ENCODE assay signal across 19 cellular contexts in genomic region chr15:81751321-81751720, GRCh38.
"Had no signal": no experiment of that assay in that cellular context is flagged by ENCODE, and none has a peak within 500 bp of the region (broad histone marks: within the 10 kb centered on the region; RNA-seq: fewer than 3 reads in every experiment).

No MANE protein-coding gene starts in this region.

- ATAC-seq: foreskin keratinocyte; left colon; left ventricle myocardium superior; naive thymus-derived CD4-positive, alpha-beta T cell; right lobe of liver; stimulated activated memory B cell treated with anti-CD40 and anti-IgM and Interleukin-4, amounts not matched to agents 10 μg/mL and 1 μg/mL and 100 μg/mL, for 72 hours had no signal

- H3K27ac Mint-ChIP-seq: nephron progenitor cell; stimulated activated memory B cell treated with anti-CD40 and anti-IgM and Interleukin-4, amounts not matched to agents 10 μg/mL and 1 μg/mL and 100 μg/mL, for 72 hours; stimulated activated naive CD8-positive, alpha-beta T cell treated with anti-CD3 and anti-CD28 coated beads, Interleukin-15, Interleukin-2, amounts not matched to agents 100 ng/mL and 50 ng/mL, for 24 hours had no signal

- H3K4me1 Mint-ChIP-seq: naive thymus-derived CD4-positive, alpha-beta T cell; stimulated activated memory B cell treated with anti-CD40 and anti-IgM and Interleukin-4, amounts not matched to agents 10 μg/mL and 1 μg/mL and 100 μg/mL, for 72 hours had no signal

- H3K36me3 Mint-ChIP-seq: naive thymus-derived CD4-positive, alpha-beta T cell; stimulated activated memory B cell treated with anti-CD40 and anti-IgM and Interleukin-4, amounts not matched to agents 10 μg/mL and 1 μg/mL and 100 μg/mL, for 72 hours had no signal

- H3K4me3 Mint-ChIP-seq: naive thymus-derived CD4-positive, alpha-beta T cell; nephron progenitor cell; stimulated activated memory B cell treated with anti-CD40 and anti-IgM and Interleukin-4, amounts not matched to agents 10 μg/mL and 1 μg/mL and 100 μg/mL, for 72 hours; stimulated activated naive CD8-positive, alpha-beta T cell treated with anti-CD3 and anti-CD28 coated beads, Interleukin-15, Interleukin-2, amounts not matched to agents 100 ng/mL and 50 ng/mL, for 24 hours had no signal

- H3K9me3 Mint-ChIP-seq: naive thymus-derived CD4-positive, alpha-beta T cell; nephron progenitor cell; stimulated activated memory B cell treated with anti-CD40 and anti-IgM and Interleukin-4, amounts not matched to agents 10 μg/mL and 1 μg/mL and 100 μg/mL, for 72 hours; stimulated activated naive CD8-positive, alpha-beta T cell treated with anti-CD3 and anti-CD28 coated beads, Interleukin-15, Interleukin-2, amounts not matched to agents 100 ng/mL and 50 ng/mL, for 24 hours had no signal

- DNase-seq: dermis blood vessel endothelial cell; esophagus squamous epithelium; foreskin keratinocyte; head of caudate nucleus; left colon; left ventricle myocardium superior; mesendoderm; naive thymus-derived CD4-positive, alpha-beta T cell; nephron progenitor cell; right lobe of liver; spleen; stimulated activated CD4-positive, alpha-beta T cell treated with anti-CD3 and anti-CD28 coated beads, Interleukin-15, amount 100 ng/mL, for 24 hours; stimulated activated CD4-positive, alpha-beta T cell treated with anti-CD3 and anti-CD28 coated beads, Interleukin-1b, Interleukin-23, amount 100 ng/mL, for 48 hours; stimulated activated CD4-positive, alpha-beta T cell treated with anti-CD3 and anti-CD28 coated beads, Interleukin-4, amount 100 ng/mL, for 24 hours; tibial artery; upper lobe of left lung; uterus had no signal
